In genomic region chr10:119167041-119167440, GRCh38 we compare ENCODE assay signal across 16 cellular contexts. TPM values are rescaled to one million over a fixed set of nuclear protein-coding genes. Genes with fewer than 3 reads are reported as not detected.
DNase-seq lines count a peak whose midpoint lies in the region; ATAC-seq and TF ChIP-seq lines count a peak whose summit lies in the region.
"Had no signal": no experiment of that assay in that cellular context is flagged by ENCODE, and none has a peak within 500 bp of the region (broad histone marks: within the 10 kb centered on the region; RNA-seq: fewer than 3 reads in every experiment).

No MANE protein-coding gene starts in this region.

- H3K4me3 Mint-ChIP-seq in activated CD4-positive, alpha-beta T cell treated with anti-CD3 and anti-CD28 coated beads, Interleukin-2, amount 10 ng/mL, durations not matched to agents 24 days and 14 days, result peak overlapping the region; percentile 90
- peak overlapping the region in 3 of 4 donors; percentile 91 to 96 (median 95) for H3K4me3 Mint-ChIP-seq in IgD-negative memory B cell
- H3K4me3 Mint-ChIP-seq in effector memory CD8-positive, alpha-beta T cell, result peak overlapping the region; percentile 87 to 88

- H3K27me3 Mint-ChIP-seq in activated CD4-positive, alpha-beta T cell treated with anti-CD3 and anti-CD28 coated beads, Interleukin-2, amount 10 ng/mL, durations not matched to agents 24 days and 14 days, result no peaks in the 10 kb centered on the region
- no peaks in the 10 kb centered on the region for H3K27me3 Mint-ChIP-seq in IgD-negative memory B cell
- no peaks in the 10 kb centered on the region for H3K27me3 Mint-ChIP-seq in effector memory CD8-positive, alpha-beta T cell

- no peak for ATAC-seq in effector memory CD8-positive, alpha-beta T cell (replicated peaks)
- no peak for ATAC-seq in psoas muscle

- no peak for DNase-seq in activated CD4-positive, alpha-beta T cell treated with anti-CD3 and anti-CD28 coated beads, Interleukin-2, amount 10 ng/mL, durations not matched to agents 24 days and 14 days
- no peak for DNase-seq in activated CD4-positive, alpha-beta T cell treated with anti-CD3 and anti-CD28 coated beads, Interleukin-2, amount 50 U/mL, for 48 hours
- no peak for DNase-seq in effector memory CD8-positive, alpha-beta T cell
- DNase-seq in psoas muscle, result no peak
- DNase-seq in posterior cingulate gyrus, result no peak
- no peak for DNase-seq in mucosa of gallbladder (ENCODE audit: low spot score)
- DNase-seq in epidermal melanocyte (ENCODE audit: insufficient read length, low spot score), result no peak
- DNase-seq: amniotic stem cell, DMS79 treated with DMSO at 0.1 percent for 48 hours, IMR-90, NCI-H1417 treated with DMSO at 0.1 percent for 48 hours, NCI-H446 treated with DMSO at 0.1 percent for 48 hours, small intestine, trophoblast cell had no signal

- TF ChIP-seq CTCF in psoas muscle (IDR thresholded peaks at IDR 0.05), result no peak

- H3K36me3 ChIP-seq in psoas muscle (ENCODE audit: insufficient read depth in 1 of 2, low read depth in 1 of 2), result peaks cover 8 to 59% of the 10 kb centered on the region in 2 donors

- H3K9me3 ChIP-seq in psoas muscle, result no peaks in the 10 kb centered on the region

- no peaks in the 10 kb centered on the region for H3K9me3 Mint-ChIP-seq in activated CD4-positive, alpha-beta T cell treated with anti-CD3 and anti-CD28 coated beads, Interleukin-2, amount 10 ng/mL, durations not matched to agents 24 days and 14 days
- no peaks in the 10 kb centered on the region for H3K9me3 Mint-ChIP-seq in IgD-negative memory B cell
- H3K9me3 Mint-ChIP-seq in effector memory CD8-positive, alpha-beta T cell, result no peaks in the 10 kb centered on the region

- no peaks in the 10 kb centered on the region for H3K27me3 ChIP-seq in psoas muscle (ENCODE audit: insufficient read depth in 3 of 3, low read length in 2 of 3)
- H3K27me3 ChIP-seq: dorsolateral prefrontal cortex had no signal

- peak overlapping the region; percentile 95 for H3K27ac Mint-ChIP-seq in activated CD4-positive, alpha-beta T cell treated with anti-CD3 and anti-CD28 coated beads, Interleukin-2, amount 10 ng/mL, durations not matched to agents 24 days and 14 days
- peak overlapping the region in 2 of 3 donors; percentile 72 to 96 for H3K27ac Mint-ChIP-seq in IgD-negative memory B cell
- peak overlapping the region in 1 of 2 donors; percentile 86 for H3K27ac Mint-ChIP-seq in effector memory CD8-positive, alpha-beta T cell

- peak overlapping the region; percentile 93 for H3K27ac ChIP-seq in psoas muscle

- WGBS in psoas muscle, 3 donors, result 80 to 82% (median 82%) methylated on average over 8 of the region's 8 CpGs

- no peak overlapping the region for H3K4me3 ChIP-seq in psoas muscle

- peaks cover 33% of the 10 kb centered on the region for H3K4me1 Mint-ChIP-seq in activated CD4-positive, alpha-beta T cell treated with anti-CD3 and anti-CD28 coated beads, Interleukin-2, amount 10 ng/mL, durations not matched to agents 24 days and 14 days
- peaks cover 10 to 22% (median 10%) of the 10 kb centered on the region in 3 donors for H3K4me1 Mint-ChIP-seq in IgD-negative memory B cell
- peaks cover 12 to 16% of the 10 kb centered on the region in 2 donors for H3K4me1 Mint-ChIP-seq in effector memory CD8-positive, alpha-beta T cell (ENCODE audit: low read depth in 2 of 2)

- H3K4me1 ChIP-seq in psoas muscle, result peaks cover 19% of the 10 kb centered on the region

- intact Hi-C loops in activated CD4-positive, alpha-beta T cell treated with anti-CD3 and anti-CD28 coated beads, Interleukin-2, amount 10 ng/mL, durations not matched to agents 24 days and 14 days (cut with micrococcal nuclease), result no loop called here
- intact Hi-C loops in psoas muscle (cut with DNase I) (no loop called here), posterior cingulate gyrus (cut with DNase I) (loop anchor here (5.0 kb wide), 1 partner anchor 40 kb away; the partner anchor contains the start of gene GRK5)

- H3K36me3 Mint-ChIP-seq in activated CD4-positive, alpha-beta T cell treated with anti-CD3 and anti-CD28 coated beads, Interleukin-2, amount 10 ng/mL, durations not matched to agents 24 days and 14 days (ENCODE audit: low read depth), result peaks cover 53% of the 10 kb centered on the region
- peaks cover 5% of the 10 kb centered on the region for H3K36me3 Mint-ChIP-seq in IgD-negative memory B cell
- peaks cover 30% of the 10 kb centered on the region for H3K36me3 Mint-ChIP-seq in effector memory CD8-positive, alpha-beta T cell (ENCODE audit: insufficient read depth)

RNA-seq across cellular contexts. Expression of gene SFXN4, which starts 1.5 kb away (rescaled TPM):
- total RNA-seq in activated CD4-positive, alpha-beta T cell treated with anti-CD3 and anti-CD28 coated beads, Interleukin-2, amount 10 ng/mL, durations not matched to agents 24 days and 14 days, result 58.1 and 63.0 TPM in 2 replicates
- polyA plus RNA-seq in IgD-negative memory B cell, result 22.2 TPM
- 10 to 100 TPM; 37.1 to 48.9 (median 43.9) TPM for total RNA-seq in psoas muscle
- polyA plus RNA-seq in psoas muscle, result 10 to 100 TPM; 49.0 to 67.2 (median 65.7) TPM
- total RNA-seq in mucosa of gallbladder, result 15.8 TPM

RNA-seq across cellular contexts. Expression of gene PRDX3, which starts 11.6 kb away (rescaled TPM):
- 179 and 180 TPM in 2 replicates for total RNA-seq in activated CD4-positive, alpha-beta T cell treated with anti-CD3 and anti-CD28 coated beads, Interleukin-2, amount 10 ng/mL, durations not matched to agents 24 days and 14 days
- 71.2 TPM for polyA plus RNA-seq in IgD-negative memory B cell
- 100 to 1,000 TPM; 186 to 212 (median 201) TPM for total RNA-seq in psoas muscle
- 100 to 1,000 TPM; 182 to 331 (median 204) TPM for polyA plus RNA-seq in psoas muscle
- 126 TPM for total RNA-seq in mucosa of gallbladder

RNA-seq across cellular contexts. Expression of gene GRK5, which starts 40.3 kb away (rescaled TPM):
- total RNA-seq in activated CD4-positive, alpha-beta T cell treated with anti-CD3 and anti-CD28 coated beads, Interleukin-2, amount 10 ng/mL, durations not matched to agents 24 days and 14 days, result 25.6 and 27.3 TPM in 2 replicates
- polyA plus RNA-seq in IgD-negative memory B cell, result 18.1 TPM
- 10 to 100 TPM in 2 of 4 donors, 1 to 10 TPM in 2; 8.0 to 15.5 (median 10.1) TPM for total RNA-seq in psoas muscle
- 1 to 10 TPM; 7.0 to 7.7 (median 7.3) TPM for polyA plus RNA-seq in psoas muscle
- total RNA-seq in mucosa of gallbladder, result 21.1 TPM
